In the genomic region with DNA sequence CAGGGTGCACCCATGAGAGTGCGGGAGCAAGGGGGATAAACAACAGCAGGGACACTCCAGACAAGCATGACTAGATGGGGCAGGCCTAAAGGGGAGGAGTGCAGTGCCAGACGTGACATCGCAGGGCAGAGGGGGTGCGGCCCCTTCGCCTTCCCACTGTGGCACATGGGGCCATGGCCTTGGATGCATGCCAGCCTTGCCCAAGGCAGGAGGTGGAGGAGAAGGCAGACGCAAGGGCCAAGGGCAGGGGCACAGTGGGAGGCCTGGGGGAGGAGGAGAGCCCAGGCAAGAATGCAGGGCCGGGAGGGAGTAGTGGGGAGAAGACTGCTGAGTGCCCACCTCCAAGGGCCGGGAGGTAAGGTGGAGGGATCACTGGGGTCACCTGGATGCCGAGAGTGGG, we compare ENCODE assay signal across 16 cellular contexts. TPM values are rescaled to one million over a fixed set of nuclear protein-coding genes. Genes with fewer than 3 reads are reported as not detected.
DNase-seq lines count a peak whose midpoint lies in the region; ATAC-seq, FAIRE-seq and TF ChIP-seq lines count a peak whose summit lies in the region.
"Had no signal": no experiment of that assay in that cellular context is flagged by ENCODE, and none has a peak within 500 bp of the region (broad histone marks: within the 10 kb centered on the region; RNA-seq: fewer than 3 reads in every experiment).

No MANE protein-coding gene starts in this region.

- ATAC-seq in Right ventricle myocardium superior (ENCODE audit: poor library complexity) (no peak), K562 (no peak)
- ATAC-seq: GM23338 had no signal

- H3K4me2 ChIP-seq in K562 (ENCODE audit: insufficient read depth, low read length) (0 out of 2 replicates have a peak overlapping the region, but pooled peaks have one; percentile 18), Karpas-422 (ENCODE audit: low read depth, low read length, poor library complexity, severe bottlenecking) (no peak overlapping the region)
- H3K4me2 ChIP-seq: BLaER1, GM23338 had no signal

- in situ Hi-C loops in K562 (cut with MboI) = no loop called here

- no peaks in the 10 kb centered on the region for H3K9me2 ChIP-seq in Karpas-422 (replicated peaks; ENCODE audit: insufficient read depth, low read length)

- H3K27me3 ChIP-seq in left ventricle myocardium inferior (ENCODE audit: low read depth) = no peaks in the 10 kb centered on the region
- no peaks in the 10 kb centered on the region; a peak in 1 of 5 replicates for H3K27me3 ChIP-seq in K562 (ENCODE audit: control insufficient read depth in 2 of 2, insufficient read depth in 2 of 2, low read length in 2 of 2)
- no peaks in the 10 kb centered on the region for H3K27me3 ChIP-seq in Karpas-422 (ENCODE audit: low read length)

- TF ChIP-seq POLR2A in K562 (conservative IDR thresholded peaks at IDR 0.05) = no peak

- H3K4me3 ChIP-seq in left ventricle myocardium inferior (no peak overlapping the region), K562 (no peak overlapping the region), foreskin fibroblast (ENCODE audit: low read depth in 1 of 2, low read length in 2 of 2) (no peak overlapping the region), Karpas-422 (ENCODE audit: low read length) (no peak overlapping the region)
- H3K4me3 ChIP-seq: BLaER1, GM23338 had no signal

- H3K27ac ChIP-seq in left ventricle myocardium inferior (replicated peaks) = peak overlapping the region; percentile 16
- no peak overlapping the region for H3K27ac ChIP-seq in K562 (ENCODE audit: extremely low read depth, low read depth, low read length)
- no peak overlapping the region for H3K27ac ChIP-seq in Karpas-422 (ENCODE audit: low read length)
- H3K27ac ChIP-seq: BLaER1 had no signal

- H3K79me2 ChIP-seq in K562 (ENCODE audit: control insufficient read depth, insufficient read depth, low read length) (no peaks in the 10 kb centered on the region), Karpas-422 (ENCODE audit: low read length) (no peaks in the 10 kb centered on the region)

- peak overlapping the region in 1 of 2 experiments; percentile 23; a peak in 1 of 4 replicates for H3K9ac ChIP-seq in K562 (ENCODE audit: insufficient read depth in 1 of 2, low read depth in 2 of 2, low read length in 2 of 2)
- H3K9ac ChIP-seq in Karpas-422 (ENCODE audit: low read length) = no peak overlapping the region
- H3K9ac ChIP-seq: BLaER1 had no signal

- no peaks in the 10 kb centered on the region for H3K9me1 ChIP-seq in K562 (ENCODE audit: control insufficient read depth, insufficient read depth, low read length)

- CTCF ChIA-PET in K562 (lab: Yijun Ruan, JAX; ENCODE audit: low intra/inter-chr PET ratio) = no interaction called here

- no peak for TF ChIP-seq EP300 in K562 (IDR thresholded peaks at IDR 0.05; ENCODE audit: low read length)

- H3K9me3 Mint-ChIP-seq in osteocyte (ENCODE audit: unreplicated experiment) (peaks cover 11% of the 10 kb centered on the region), chondrocyte (ENCODE audit: low read depth) (peaks cover 10% of the 10 kb centered on the region)
- H3K9me3 Mint-ChIP-seq: CD8-positive, alpha-beta memory T cell had no signal

- H3K27me3 Mint-ChIP-seq in osteocyte (ENCODE audit: unreplicated experiment) = no peaks in the 10 kb centered on the region
- H3K27me3 Mint-ChIP-seq in chondrocyte (ENCODE audit: low read depth) = no peaks in the 10 kb centered on the region

- FAIRE-seq in K562 (lab: Jason Lieb, UNC) = no peak
- FAIRE-seq: GM12892 had no signal

- intact Hi-C loops in left ventricle myocardium inferior (cut with micrococcal nuclease) (no loop called here), Right ventricle myocardium superior (cut with DNase I) (no loop called here), K562 (cut with micrococcal nuclease) (no loop called here)

- POLR2A ChIA-PET in K562 (lab: Yijun Ruan, JAX) = no interaction called here

- H3K36me3 ChIP-seq in left ventricle myocardium inferior (no peaks in the 10 kb centered on the region), K562 (ENCODE audit: control insufficient read depth, insufficient read depth, low read length) (no peaks in the 10 kb centered on the region), Karpas-422 (ENCODE audit: insufficient read depth, low read length) (no peaks in the 10 kb centered on the region)
- H3K36me3 ChIP-seq: BLaER1 had no signal

- 83% methylated on average over 4 of the region's 9 CpGs for WGBS in K562 (ENCODE audit: insufficient coverage, low coverage, missing lambda C conversion rate)

- no peak for TF ChIP-seq RAD21 in K562 (CRISPR knock-in tag; conservative IDR thresholded peaks at IDR 0.05 in 1 of 2, IDR thresholded peaks at IDR 0.05 in 1 of 2)

- no peaks in the 10 kb centered on the region for H4K20me1 ChIP-seq in K562 (replicated peaks; ENCODE audit: control insufficient read depth, insufficient read depth, low read length)
- peaks cover 4% of the 10 kb centered on the region; the same call in 1 of the 2 replicates for H4K20me1 ChIP-seq in Karpas-422 (ENCODE audit: insufficient read depth, low read depth, low read length)

- H3K4me1 Mint-ChIP-seq in osteocyte (ENCODE audit: unreplicated experiment) = no peaks in the 10 kb centered on the region
- no peaks in the 10 kb centered on the region for H3K4me1 Mint-ChIP-seq in chondrocyte (ENCODE audit: low read depth)
- H3K4me1 Mint-ChIP-seq: CD8-positive, alpha-beta memory T cell had no signal

- H3K9me3 ChIP-seq in left ventricle myocardium inferior (replicated peaks) (no peaks in the 10 kb centered on the region), K562 (replicated peaks; ENCODE audit: control insufficient read depth, insufficient read depth, low read depth, low read length) (peaks cover 6% of the 10 kb centered on the region; the same call in 1 of the 2 replicates), Karpas-422 (ENCODE audit: low read length) (peaks cover 7% of the 10 kb centered on the region)
- H3K9me3 ChIP-seq: Caco-2 had no signal

- no peak overlapping the region for H3K27ac Mint-ChIP-seq in osteocyte (ENCODE audit: unreplicated experiment)
- H3K27ac Mint-ChIP-seq in chondrocyte (ENCODE audit: unreplicated experiment) = no peak overlapping the region
- H3K27ac Mint-ChIP-seq: CD8-positive, alpha-beta memory T cell; GM23338 had no signal

- H3K4me1 ChIP-seq in left ventricle myocardium inferior (peaks cover 3% of the 10 kb centered on the region), K562 (replicated peaks in 1 of 2; ENCODE audit: control insufficient read depth in 2 of 2, insufficient read depth in 2 of 2, low read length in 2 of 2) (peaks cover 33% of the 10 kb centered on the region in 2 experiments), Karpas-422 (ENCODE audit: low read length) (no peaks in the 10 kb centered on the region)
- H3K4me1 ChIP-seq: Caco-2 had no signal

- no TSS peak for BruUV-seq in K562 (replicated peaks; lab: Mats Ljungman, UMichigan)

- H3K4me3 Mint-ChIP-seq in osteocyte (ENCODE audit: unreplicated experiment) (no peak overlapping the region), chondrocyte (ENCODE audit: unreplicated experiment) (no peak overlapping the region)
- H3K4me3 Mint-ChIP-seq: CD8-positive, alpha-beta memory T cell; GM23338 had no signal

- no peak for DNase-seq in left ventricle myocardium inferior
- DNase-seq in Right ventricle myocardium superior = no peak
- DNase-seq in K562 (ENCODE audit: extremely low read depth in 1 of 4, low spot score in 3 of 4) = no peak
- peak; percentile 84 for DNase-seq in osteocyte (ENCODE audit: extremely low spot score, unreplicated experiment)
- DNase-seq in chondrocyte (ENCODE audit: low spot score) = no peak
- no peak for DNase-seq in foreskin fibroblast
- DNase-seq in Karpas-422 = no peak
- DNase-seq: Caco-2; CD8-positive, alpha-beta memory T cell; DND-41; GDM1 had no signal

- no peaks in the 10 kb centered on the region for H3K36me3 Mint-ChIP-seq in osteocyte (ENCODE audit: unreplicated experiment)
- no peaks in the 10 kb centered on the region for H3K36me3 Mint-ChIP-seq in chondrocyte (ENCODE audit: low read depth)
- H3K36me3 Mint-ChIP-seq: CD8-positive, alpha-beta memory T cell had no signal

- H2AFZ ChIP-seq in K562 (ENCODE audit: low read depth, low read length) = no peak overlapping the region
- no peak overlapping the region for H2AFZ ChIP-seq in Karpas-422 (ENCODE audit: low read length)
- H2AFZ ChIP-seq: GM23338 had no signal

- TF ChIP-seq CTCF in left ventricle myocardium inferior (IDR thresholded peaks at IDR 0.05; ENCODE audit: borderline replicate concordance) = no peak
- no peak for TF ChIP-seq CTCF in K562 (IDR thresholded peaks at IDR 0.05 in 2 of 3, conservative IDR thresholded peaks at IDR 0.05 in 1 of 3; ENCODE audit: insufficient read depth in 2 of 3, low read depth in 1 of 3, low read length in 3 of 3)
- TF ChIP-seq CTCF in osteocyte (IDR thresholded peaks at IDR 0.05) = no peak
- TF ChIP-seq CTCF in chondrocyte (IDR thresholded peaks at IDR 0.05) = no peak
- TF ChIP-seq CTCF in foreskin fibroblast (IDR thresholded peaks at IDR 0.05; ENCODE audit: low read depth, low read length) = no peak

RNA-seq across cellular contexts. Expression of a gene that starts 21.6 kb away (rescaled TPM):
- total RNA-seq in left ventricle myocardium inferior (not detected), Right ventricle myocardium superior (not detected), K562 (2014; rRNA removed) (not detected in 2 replicates), K562 (2014; rRNA removed; fragmentation: Illumina TruSeq; extraction: Trizol) (not detected in 2 replicates), K562 (2015; rRNA removed; fragmentation: Illumina TruSeq; extraction: Trizol) (not detected in 2 replicates), K562 (2021) (not detected in 2 replicates), osteocyte (not detected in 2 replicates), chondrocyte (not detected in 3 replicates)
- total RNA-seq in K562 (2011; cell fraction: chromatin; rRNA removed; ENCODE audit: low replicate concordance) = not detected in 2 replicates
- total RNA-seq in K562 (2011; cell fraction: nucleolus; rRNA removed) = not detected in 2 replicates
- not detected in 2 replicates for total RNA-seq in K562 (2011; cell fraction: nucleoplasm; rRNA removed)
- polyA plus RNA-seq in K562 (2011; rRNA removed) (not detected in 2 replicates), K562 (2014; fragmentation: Illumina TruSeq; extraction: Trizol) (not detected in 2 replicates), K562 (2014; fragmentation: Nextera tagmentation; extraction: Ambion mirVana) (not detected), K562 (2014; rRNA removed) (0.03 TPM in 1 of 2 replicates, not detected in the other)
- polyA plus RNA-seq in K562 (2011; cell fraction: cytosol; rRNA removed) = not detected in 2 replicates
- polyA plus RNA-seq in K562 (2011; cell fraction: nucleus; rRNA removed) = not detected in 2 replicates
- not detected in 2 replicates for polyA plus RNA-seq in K562 (2012)
- not detected in 2 replicates for polyA minus RNA-seq in K562 (2011; rRNA and poly(A)+ RNA removed)
- not detected in 2 replicates for polyA minus RNA-seq in K562 (2011; cell fraction: cytosol; rRNA and poly(A)+ RNA removed)
- polyA minus RNA-seq in K562 (2011; cell fraction: nucleus; rRNA and poly(A)+ RNA removed) = not detected in 2 replicates
- not detected in 2 replicates for total RNA-seq in Karpas-422 (2014; rRNA removed; shearing (Covaris generic); ENCODE audit: low replicate concordance)
- total RNA-seq: A673; Caco-2; CD8-positive, alpha-beta memory T cell; GM23338; H7 had no signal
- polyA plus RNA-seq: CD8-positive, alpha-beta memory T cell; GM23338 had no signal

RNA-seq across cellular contexts. Expression of a gene that starts 31.8 kb away (rescaled TPM):
- total RNA-seq in left ventricle myocardium inferior (0.49 TPM), Right ventricle myocardium superior (0.65 TPM), K562 (2014; rRNA removed) (2.0 and 2.9 TPM in 2 replicates), K562 (2014; rRNA removed; fragmentation: Illumina TruSeq; extraction: Trizol) (1.5 and 1.8 TPM in 2 replicates), K562 (2015; rRNA removed; fragmentation: Illumina TruSeq; extraction: Trizol) (2.6 and 2.7 TPM in 2 replicates), K562 (2021) (3.3 and 3.5 TPM in 2 replicates), osteocyte (0.05 TPM in 2 replicates), chondrocyte (0.10 to 1.6 TPM (median 1.5 TPM) in 3 replicates)
- 3.0 and 4.1 TPM in 2 replicates for total RNA-seq in K562 (2011; cell fraction: chromatin; rRNA removed; ENCODE audit: low replicate concordance)
- total RNA-seq in K562 (2011; cell fraction: nucleolus; rRNA removed) = 2.5 and 2.8 TPM in 2 replicates
- total RNA-seq in K562 (2011; cell fraction: nucleoplasm; rRNA removed) = 2.9 and 3.5 TPM in 2 replicates
- polyA plus RNA-seq in K562 (2011; rRNA removed) (0.98 and 1.2 TPM in 2 replicates), K562 (2014; fragmentation: Illumina TruSeq; extraction: Trizol) (2.1 and 2.4 TPM in 2 replicates), K562 (2014; fragmentation: Nextera tagmentation; extraction: Ambion mirVana) (under 1 TPM; 0.32 to 0.34 TPM), K562 (2014; rRNA removed) (1.3 and 1.9 TPM in 2 replicates)
- polyA plus RNA-seq in K562 (2011; cell fraction: cytosol; rRNA removed) = 1.0 and 1.2 TPM in 2 replicates
- 2.0 and 3.1 TPM in 2 replicates for polyA plus RNA-seq in K562 (2011; cell fraction: nucleus; rRNA removed)
- polyA plus RNA-seq in K562 (2012) = 2.7 and 3.3 TPM in 2 replicates
- polyA minus RNA-seq in K562 (2011; rRNA and poly(A)+ RNA removed) = 1.4 TPM in 2 replicates
- polyA minus RNA-seq in K562 (2011; cell fraction: cytosol; rRNA and poly(A)+ RNA removed) = 1.5 and 1.6 TPM in 2 replicates
- 0.94 and 1.7 TPM in 2 replicates for polyA minus RNA-seq in K562 (2011; cell fraction: nucleus; rRNA and poly(A)+ RNA removed)
- total RNA-seq in Karpas-422 (2014; rRNA removed; shearing (Covaris generic); ENCODE audit: low replicate concordance) = not detected in 2 replicates
- total RNA-seq: H7 had no signal

RNA-seq across cellular contexts. Expression of a gene that starts 45.6 kb away (rescaled TPM):
- total RNA-seq in left ventricle myocardium inferior = 6.4 TPM
- 5.1 TPM for total RNA-seq in Right ventricle myocardium superior
- 32.0 and 37.4 TPM in 2 replicates for total RNA-seq in K562 (2011; cell fraction: chromatin; rRNA removed; ENCODE audit: low replicate concordance)
- total RNA-seq in K562 (2011; cell fraction: nucleolus; rRNA removed) = 18.6 and 21.2 TPM in 2 replicates
- total RNA-seq in K562 (2011; cell fraction: nucleoplasm; rRNA removed) = 29.5 and 33.1 TPM in 2 replicates
- 7.8 and 10.0 TPM in 2 replicates for total RNA-seq in K562 (2014; rRNA removed)
- 8.7 and 9.1 TPM in 2 replicates for total RNA-seq in K562 (2014; rRNA removed; fragmentation: Illumina TruSeq; extraction: Trizol)
- total RNA-seq in K562 (2015; rRNA removed; fragmentation: Illumina TruSeq; extraction: Trizol) = 12.3 and 12.5 TPM in 2 replicates
- total RNA-seq in K562 (2021) = 16.9 and 19.1 TPM in 2 replicates
- 15.3 and 16.9 TPM in 2 replicates for polyA plus RNA-seq in K562 (2011; rRNA removed)
- 14.6 and 17.9 TPM in 2 replicates for polyA plus RNA-seq in K562 (2011; cell fraction: cytosol; rRNA removed)
- 25.4 and 33.4 TPM in 2 replicates for polyA plus RNA-seq in K562 (2011; cell fraction: nucleus; rRNA removed)
- polyA plus RNA-seq in K562 (2012) = 12.2 and 20.2 TPM in 2 replicates
- polyA plus RNA-seq in K562 (2014; fragmentation: Illumina TruSeq; extraction: Trizol) = 15.0 and 17.4 TPM in 2 replicates
- 1 to 10 TPM; 2.1 to 3.1 TPM for polyA plus RNA-seq in K562 (2014; fragmentation: Nextera tagmentation; extraction: Ambion mirVana)
- polyA plus RNA-seq in K562 (2014; rRNA removed) = 12.0 and 13.6 TPM in 2 replicates
- polyA minus RNA-seq in K562 (2011; rRNA and poly(A)+ RNA removed) = 22.3 and 27.7 TPM in 2 replicates
- 11.3 and 14.6 TPM in 2 replicates for polyA minus RNA-seq in K562 (2011; cell fraction: cytosol; rRNA and poly(A)+ RNA removed)
- polyA minus RNA-seq in K562 (2011; cell fraction: nucleus; rRNA and poly(A)+ RNA removed) = 9.7 and 13.0 TPM in 2 replicates
- total RNA-seq in osteocyte = 14.0 and 14.6 TPM in 2 replicates
- 16.9 to 20.2 TPM (median 19.8 TPM) in 3 replicates for total RNA-seq in chondrocyte
- 15.7 and 16.6 TPM in 2 replicates for total RNA-seq in Karpas-422 (2014; rRNA removed; shearing (Covaris generic); ENCODE audit: low replicate concordance)

RNA-seq across cellular contexts. Expression of a gene that starts 57.9 kb away (rescaled TPM):
- not detected for total RNA-seq in left ventricle myocardium inferior
- total RNA-seq in Right ventricle myocardium superior = not detected
- not detected in 2 replicates for total RNA-seq in K562 (2011; cell fraction: chromatin; rRNA removed; ENCODE audit: low replicate concordance)
- not detected in 2 replicates for total RNA-seq in K562 (2011; cell fraction: nucleolus; rRNA removed)
- total RNA-seq in K562 (2011; cell fraction: nucleoplasm; rRNA removed) = not detected in 2 replicates
- total RNA-seq in K562 (2014; rRNA removed) = not detected in 2 replicates
- not detected in 2 replicates for total RNA-seq in K562 (2014; rRNA removed; fragmentation: Illumina TruSeq; extraction: Trizol)
- total RNA-seq in K562 (2015; rRNA removed; fragmentation: Illumina TruSeq; extraction: Trizol) = not detected in 2 replicates
- total RNA-seq in K562 (2021) = not detected in 2 replicates
- not detected in 2 replicates for polyA plus RNA-seq in K562 (2011; rRNA removed)
- not detected in 2 replicates for polyA plus RNA-seq in K562 (2011; cell fraction: cytosol; rRNA removed)
- polyA plus RNA-seq in K562 (2011; cell fraction: nucleus; rRNA removed) = not detected in 2 replicates
- polyA plus RNA-seq in K562 (2012) = not detected in 2 replicates
- polyA plus RNA-seq in K562 (2014; fragmentation: Illumina TruSeq; extraction: Trizol) = not detected in 2 replicates
- polyA plus RNA-seq in K562 (2014; fragmentation: Nextera tagmentation; extraction: Ambion mirVana) = not detected
- polyA plus RNA-seq in K562 (2014; rRNA removed) = not detected in 2 replicates
- polyA minus RNA-seq in K562 (2011; rRNA and poly(A)+ RNA removed) = not detected in 2 replicates
- polyA minus RNA-seq in K562 (2011; cell fraction: cytosol; rRNA and poly(A)+ RNA removed) = not detected in 2 replicates
- not detected in 2 replicates for polyA minus RNA-seq in K562 (2011; cell fraction: nucleus; rRNA and poly(A)+ RNA removed)
- total RNA-seq in osteocyte = not detected in 2 replicates
- total RNA-seq in chondrocyte = not detected in 3 replicates
- not detected in 2 replicates for total RNA-seq in Karpas-422 (2014; rRNA removed; shearing (Covaris generic); ENCODE audit: low replicate concordance)
- total RNA-seq: A673; Caco-2; CD8-positive, alpha-beta memory T cell; H7 had no signal
- polyA plus RNA-seq: CD8-positive, alpha-beta memory T cell had no signal
